Comparison of ENCODE assay signal across 8 cellular contexts in the genomic region with DNA sequence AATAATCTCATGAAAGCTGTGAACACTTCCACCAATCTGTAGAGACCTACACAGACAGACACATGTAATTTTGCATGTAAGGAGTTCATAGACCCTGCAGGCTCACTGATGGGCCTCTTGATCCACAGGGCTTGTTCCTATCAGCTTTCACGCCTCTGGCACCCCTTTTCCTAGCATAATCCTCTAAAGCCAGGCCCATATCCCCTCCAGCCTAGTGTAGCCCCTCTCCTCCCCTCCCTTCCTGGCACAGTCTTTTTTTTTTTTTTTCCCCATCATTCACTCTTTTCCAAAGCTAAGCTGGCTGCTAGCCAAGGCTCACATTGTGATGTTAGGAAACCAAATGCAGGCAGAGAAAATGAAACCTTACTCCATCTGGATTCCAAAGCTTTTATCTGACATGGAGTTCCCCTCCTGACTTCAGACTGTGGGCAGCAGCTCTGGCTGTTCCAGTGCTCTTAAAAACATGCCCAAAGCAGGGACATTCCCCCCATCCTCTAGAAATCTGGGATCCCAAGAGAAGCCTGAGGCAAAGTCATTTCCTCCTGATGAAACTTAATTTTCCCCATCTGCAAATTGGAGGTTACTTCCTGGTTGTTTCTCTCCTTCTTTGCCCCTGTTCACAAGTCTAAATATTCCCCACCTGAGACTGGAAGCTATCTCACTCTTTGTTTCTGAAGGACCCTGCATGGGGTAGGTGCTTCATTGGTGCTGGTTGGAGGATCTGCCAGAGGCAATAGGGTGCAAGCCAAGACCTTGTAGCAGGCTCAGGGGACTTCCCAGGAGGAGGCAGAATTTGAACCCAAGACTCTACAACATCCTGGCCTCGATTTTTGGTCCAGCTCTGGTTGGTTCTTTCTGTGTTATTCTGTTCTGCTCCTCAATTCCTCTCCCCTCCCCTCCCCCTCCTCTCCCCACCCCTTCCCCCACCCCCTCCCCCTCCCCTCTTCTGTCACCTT. TPM values are rescaled to one million over a fixed set of nuclear protein-coding genes. Genes with fewer than 3 reads are reported as not detected.
DNase-seq lines count a peak whose midpoint lies in the region; ATAC-seq and TF ChIP-seq lines count a peak whose summit lies in the region.
"Had no signal": no experiment of that assay in that cellular context is flagged by ENCODE, and none has a peak within 500 bp of the region (broad histone marks: within the 10 kb centered on the region; RNA-seq: fewer than 3 reads in every experiment).

No MANE protein-coding gene starts in this region.

- DNase-seq in ELR (ENCODE audit: low read depth): peak; percentile 42
- peak; percentile 75 for DNase-seq in NCI-H2107 treated with DMSO at 0.1 percent for 48 hours (lab: John Stamatoyannopoulos, UW; ENCODE audit: unreplicated experiment)
- DNase-seq in choroid plexus epithelial cell (ENCODE audit: low read depth): peak; percentile 88
- no peak for DNase-seq in osteocyte (ENCODE audit: extremely low spot score, unreplicated experiment)
- no peak for DNase-seq in OCI-LY7 (ENCODE audit: low spot score)
- DNase-seq in NOMO-1 treated with DMSO at 0.1 percent for 48 hours (lab: John Stamatoyannopoulos, UW; ENCODE audit: unreplicated experiment): no peak
- DNase-seq: activated CD8-positive, alpha-beta memory T cell treated with anti-CD3 and anti-CD28 coated beads, Interleukin-2, amount 50 U/mL, for 48 hours had no signal

- peaks cover 25% of the 10 kb centered on the region for H3K4me1 Mint-ChIP-seq in osteocyte (ENCODE audit: unreplicated experiment)

- TF ChIP-seq CTCF in choroid plexus epithelial cell (conservative IDR thresholded peaks at IDR 0.05; ENCODE audit: low read depth, low read length) (no peak), osteocyte (IDR thresholded peaks at IDR 0.05) (no peak), OCI-LY7 (conservative IDR thresholded peaks at IDR 0.05; ENCODE audit: low read length) (no peak)

- peak overlapping the region; percentile 77 for H3K27ac Mint-ChIP-seq in osteocyte (ENCODE audit: unreplicated experiment)

- intact Hi-C loops in OCI-LY7 (cut with micrococcal nuclease; ENCODE audit: unreplicated experiment): no loop called here

- no peaks in the 10 kb centered on the region for H3K9me2 ChIP-seq in OCI-LY7 (ENCODE audit: insufficient read depth, low read length)

- no peaks in the 10 kb centered on the region for H3K9me3 Mint-ChIP-seq in osteocyte (ENCODE audit: unreplicated experiment)

- POLR2A ChIA-PET in OCI-LY7 (lab: Charles Lee): interaction anchor here (0.7 kb wide), 2 partner anchors 28 to 222 kb away, joined by 3 to 4 read pairs; no protein-coding TSS in a partner anchor

- H3K36me3 Mint-ChIP-seq in osteocyte (ENCODE audit: unreplicated experiment): no peaks in the 10 kb centered on the region

- H4K20me1 ChIP-seq in OCI-LY7 (ENCODE audit: insufficient read depth, low read length): no peaks in the 10 kb centered on the region

- BruUV-seq in OCI-LY7 (replicated peaks; lab: Mats Ljungman, UMichigan): no TSS peak

- H3K4me3 ChIP-seq in choroid plexus epithelial cell (ENCODE audit: low read depth, low read length) (no peak overlapping the region), OCI-LY7 (ENCODE audit: low read depth, low read length, poor library complexity, severe bottlenecking) (no peak overlapping the region)

- H3K4me1 ChIP-seq in OCI-LY7 (ENCODE audit: insufficient read depth, low read length, poor library complexity, severe bottlenecking): no peaks in the 10 kb centered on the region

- no peaks in the 10 kb centered on the region for H3K36me3 ChIP-seq in OCI-LY7 (ENCODE audit: insufficient read depth, low read length)

- no peak overlapping the region for H2AFZ ChIP-seq in OCI-LY7 (ENCODE audit: low read length)

- ATAC-seq in GM18907 (IDR thresholded peaks at IDR 0.05; ENCODE audit: unreplicated experiment): no peak

- no peak overlapping the region for H3K4me2 ChIP-seq in OCI-LY7 (ENCODE audit: low read length)

- H3K9me3 ChIP-seq in OCI-LY7 (ENCODE audit: low read length): no peaks in the 10 kb centered on the region

- H3K79me2 ChIP-seq in OCI-LY7 (ENCODE audit: insufficient read depth, low read depth, low read length): no peaks in the 10 kb centered on the region

- no peak overlapping the region for H3K27ac ChIP-seq in OCI-LY7 (ENCODE audit: low read depth, low read length, poor library complexity, severe bottlenecking)

- H3K27me3 Mint-ChIP-seq in osteocyte (ENCODE audit: unreplicated experiment): no peaks in the 10 kb centered on the region

- H3K4me3 Mint-ChIP-seq in osteocyte (ENCODE audit: unreplicated experiment): no peak overlapping the region

- CTCF ChIA-PET in OCI-LY7 (lab: Charles Lee; ENCODE audit: unreplicated experiment): no interaction called here

RNA-seq across cellular contexts. Expression of a gene that starts 9.9 kb away (rescaled TPM):
- total RNA-seq in osteocyte (not detected in 2 replicates), OCI-LY7 (2022) (0.41 and 0.88 TPM in 2 replicates)
- not detected in 2 replicates for total RNA-seq in OCI-LY7 (2014; rRNA removed; shearing (Covaris generic))

RNA-seq across cellular contexts. Expression of a gene that starts 21.4 kb away (rescaled TPM):
- total RNA-seq in osteocyte (not detected in 2 replicates), OCI-LY7 (2022) (not detected in 2 replicates)
- not detected in 2 replicates for total RNA-seq in OCI-LY7 (2014; rRNA removed; shearing (Covaris generic))

RNA-seq across cellular contexts. Expression of a gene that starts 40.5 kb away (rescaled TPM):
- total RNA-seq in osteocyte (0.35 TPM in 1 of 2 replicates, not detected in the other), OCI-LY7 (2022) (11.0 and 16.4 TPM in 2 replicates)
- total RNA-seq in OCI-LY7 (2014; rRNA removed; shearing (Covaris generic)): 3.3 and 4.1 TPM in 2 replicates

RNA-seq across cellular contexts. Expression of a gene that starts 53.4 kb away (rescaled TPM):
- total RNA-seq in osteocyte (not detected in 2 replicates), OCI-LY7 (2022) (not detected in 2 replicates)
- total RNA-seq in OCI-LY7 (2014; rRNA removed; shearing (Covaris generic)): not detected in 2 replicates

Comparison
In these comparisons a context has a peak if more than half of its experiments do, and no peak if none do; other contexts are left out.
1. DNase-seq: peak in ELR (single experiment), NCI-H2107 treated with DMSO at 0.1 percent for 48 hours (single experiment) and choroid plexus epithelial cell (single experiment); none in osteocyte (single experiment), OCI-LY7 (single experiment) and NOMO-1 treated with DMSO at 0.1 percent for 48 hours (single experiment).